In the genomic region with DNA sequence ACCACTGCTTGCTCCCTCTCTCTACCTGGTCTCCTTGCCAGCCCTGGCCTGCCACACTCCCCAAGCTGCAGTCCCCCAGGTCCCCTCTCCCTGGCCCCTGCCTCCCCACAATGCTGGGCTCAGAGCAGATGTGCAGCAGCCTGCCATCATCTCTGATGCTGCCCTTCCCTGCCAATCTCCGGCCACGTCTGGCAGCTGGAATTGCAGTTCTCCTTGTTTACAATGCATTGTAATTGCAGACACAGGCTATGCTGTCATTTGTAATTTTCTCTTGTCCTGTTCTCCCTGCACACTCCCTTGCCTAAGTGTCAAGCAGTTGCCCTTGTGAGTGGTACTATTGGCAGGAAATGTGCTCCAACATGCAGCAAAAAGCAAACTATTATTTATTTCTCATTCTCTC, we compare ENCODE assay signal across 16 cellular contexts.
"Had no signal": no experiment of that assay in that cellular context is flagged by ENCODE, and none has a peak within 500 bp of the region (broad histone marks: within the 10 kb centered on the region; RNA-seq: fewer than 3 reads in every experiment).

No MANE protein-coding gene starts in this region.

- H3K4me3 ChIP-seq: ovary, SK-N-MC, transverse colon had no signal

- FAIRE-seq: bronchial epithelial cell, kidney had no signal

- ATAC-seq: activated T-helper 17 cell treated with anti-CD3 and anti-CD28 coated beads, Interleukin-2, amount 50 U/mL, for 72 hours; stimulated activated naive B cell treated with anti-CD40 and anti-IgM and Interleukin-4, amounts not matched to agents 10 μg/mL and 1 μg/mL and 100 μg/mL, for 72 hours had no signal

- H3K27ac ChIP-seq: ovary, SK-N-MC, transverse colon, VCaP had no signal

- H3K36me3 ChIP-seq: ovary, transverse colon had no signal

- H3K27me3 ChIP-seq: ovary, transverse colon had no signal

- H3K9me3 ChIP-seq: ovary, transverse colon had no signal

- DNase-seq: activated CD4-positive, alpha-beta T cell treated with anti-CD3 and anti-CD28 coated beads for 1 hour; activated CD4-positive, alpha-beta T cell treated with anti-CD3 and anti-CD28 coated beads, Interleukin-2, amount 50 U/mL, for 4 hours; activated naive CD4-positive, alpha-beta T cell treated with Interleukin-2 at 50 U/mL for 16 hours; aorta; erythroblast; kidney; mesenchymal stem cell; ovary; stimulated activated CD4-positive, alpha-beta T cell treated with anti-CD3 and anti-CD28 coated beads, Interleukin-2, amount 100 ng/mL, for 48 hours; stimulated activated naive B cell treated with anti-CD40 and anti-IgM and Interleukin-4, amounts not matched to agents 10 μg/mL and 1 μg/mL and 100 μg/mL, for 72 hours; T-helper 1 cell; transverse colon had no signal
